11 cellular contexts compared by ENCODE assay signal in genomic region chr11:83054001-83054400, GRCh38. TPM values are rescaled to one million over a fixed set of nuclear protein-coding genes. Genes with fewer than 3 reads are reported as not detected.
DNase-seq lines count a peak whose midpoint lies in the region; ATAC-seq and TF ChIP-seq lines count a peak whose summit lies in the region.
"Had no signal": no experiment of that assay in that cellular context is flagged by ENCODE, and none has a peak within 500 bp of the region (broad histone marks: within the 10 kb centered on the region; RNA-seq: fewer than 3 reads in every experiment).

No MANE protein-coding gene starts in this region.

- H3K9me3 ChIP-seq in psoas muscle (no peaks in the 10 kb centered on the region), upper lobe of left lung (no peaks in the 10 kb centered on the region), heart left ventricle (peaks cover 0 to 8% (median 0%) of the 10 kb centered on the region in 12 donors)

- TF ChIP-seq EP300 in upper lobe of left lung (IDR thresholded peaks at IDR 0.05), result no peak

- no peaks in the 10 kb centered on the region for H3K9me3 Mint-ChIP-seq in progenitor cell of endocrine pancreas (ENCODE audit: low read depth)

- no peaks in the 10 kb centered on the region for H3K36me3 Mint-ChIP-seq in progenitor cell of endocrine pancreas (ENCODE audit: insufficient read depth)

- no peak overlapping the region for H3K4me3 ChIP-seq in psoas muscle
- H3K4me3 ChIP-seq in upper lobe of left lung, result no peak overlapping the region
- H3K4me3 ChIP-seq in heart left ventricle, result no peak overlapping the region

- TF ChIP-seq POLR2A in upper lobe of left lung (IDR thresholded peaks at IDR 0.05) (no peak), heart left ventricle (IDR thresholded peaks at IDR 0.05) (no peak)

- DNase-seq in NCI-H510A treated with DMSO at 0.1 percent for 48 hours (lab: John Stamatoyannopoulos, UW) (peak; percentile 70), NCI-H510A (lab: John Stamatoyannopoulos, UW) (no peak), NAMALWA (ENCODE audit: low spot score) (peak; percentile 63), psoas muscle (no peak), upper lobe of left lung (no peak), heart left ventricle (no peak), progenitor cell of endocrine pancreas (ENCODE audit: low spot score, unreplicated experiment) (no peak)
- DNase-seq: activated CD4-positive, alpha-beta T cell treated with anti-CD3 and anti-CD28 coated beads for 1 hour; NCI-H187 treated with DMSO at 0.1 percent for 48 hours; stimulated activated CD4-positive, alpha-beta T cell treated with anti-CD3 and anti-CD28 coated beads, Interleukin-12 subunit alpha, Interleukin-12 subunit beta, amount 100 ng/mL, for 4 hours had no signal

- H3K36me3 ChIP-seq in psoas muscle (ENCODE audit: insufficient read depth in 1 of 2, low read depth in 1 of 2), result no peaks in the 10 kb centered on the region
- H3K36me3 ChIP-seq in upper lobe of left lung, result no peaks in the 10 kb centered on the region
- H3K36me3 ChIP-seq in heart left ventricle, result no peaks in the 10 kb centered on the region

- peak overlapping the region; percentile 78 for H3K27ac ChIP-seq in psoas muscle
- peak overlapping the region in 1 of 4 donors; percentile 82 for H3K27ac ChIP-seq in upper lobe of left lung
- peak overlapping the region in 2 of 12 donors; percentile 77 to 84 for H3K27ac ChIP-seq in heart left ventricle

- peaks cover 69% of the 10 kb centered on the region for H3K4me1 ChIP-seq in psoas muscle
- peaks cover 20 to 31% (median 26%) of the 10 kb centered on the region in 4 donors for H3K4me1 ChIP-seq in upper lobe of left lung
- peaks cover 13 to 64% (median 44%) of the 10 kb centered on the region in 12 donors for H3K4me1 ChIP-seq in heart left ventricle

- H3K27me3 Mint-ChIP-seq in progenitor cell of endocrine pancreas, result no peaks in the 10 kb centered on the region

- H3K27me3 ChIP-seq in psoas muscle (ENCODE audit: insufficient read depth in 3 of 3, low read length in 2 of 3) (no peaks in the 10 kb centered on the region), upper lobe of left lung (no peaks in the 10 kb centered on the region), heart left ventricle (no peaks in the 10 kb centered on the region)

- no peak overlapping the region for H3K4me3 Mint-ChIP-seq in progenitor cell of endocrine pancreas (ENCODE audit: low read depth)

- H3K27ac Mint-ChIP-seq in progenitor cell of endocrine pancreas, result no peak overlapping the region

- 69 to 84% (median 75%) methylated on average over 2 of the region's 2 CpGs for WGBS in psoas muscle, 3 donors
- WGBS in upper lobe of left lung, 2 donors, result 67 to 83% methylated on average over 2 of the region's 2 CpGs
- 78 to 89% (median 79%) methylated on average over 2 of the region's 2 CpGs for WGBS in heart left ventricle, 4 donors

- H3K4me1 Mint-ChIP-seq in progenitor cell of endocrine pancreas (ENCODE audit: low read depth), result peaks cover 2% of the 10 kb centered on the region

- peak; percentile 57 for ATAC-seq in HG02763 (IDR thresholded peaks at IDR 0.05; ENCODE audit: unreplicated experiment)
- ATAC-seq in psoas muscle, result no peak
- no peak for ATAC-seq in upper lobe of left lung (ENCODE audit: low FRiP score in 2 of 2)
- ATAC-seq in heart left ventricle, result no peak

- intact Hi-C loops in psoas muscle (cut with DNase I) (loop anchor here in 1 of 2 donors (2.0 kb wide), 1 partner anchor 15 kb away; no protein-coding TSS in a partner anchor), heart left ventricle (cut with DNase I) (loop anchor here in 2 of 10 donors (5.0 to 10.0 kb wide), 2 partner anchors 47 to 59 kb away; no protein-coding TSS in a partner anchor)

- no peak for TF ChIP-seq CTCF in psoas muscle (IDR thresholded peaks at IDR 0.05)
- TF ChIP-seq CTCF in upper lobe of left lung (IDR thresholded peaks at IDR 0.05), result no peak
- TF ChIP-seq CTCF in heart left ventricle (IDR thresholded peaks at IDR 0.05), result no peak
- no peak for TF ChIP-seq CTCF in progenitor cell of endocrine pancreas (IDR thresholded peaks at IDR 0.05; ENCODE audit: unreplicated experiment)

RNA-seq across cellular contexts. Expression of gene RAB30, which starts 17.7 kb away (rescaled TPM):
- 10 to 100 TPM; 15.2 to 89.7 (median 37.6) TPM for total RNA-seq in psoas muscle
- polyA plus RNA-seq in psoas muscle, result 10 to 100 TPM in 2 of 3 donors, 1 to 10 TPM in 1; 3.4 to 21.5 (median 13.7) TPM
- 10 to 100 TPM in 3 of 6 donors, 1 to 10 TPM in 3; 2.7 to 19.3 (median 9.6) TPM for total RNA-seq in upper lobe of left lung
- 10 to 100 TPM; 13.8 to 28.4 (median 23.4) TPM for total RNA-seq in heart left ventricle
- polyA plus RNA-seq in heart left ventricle, result 1 to 10 TPM; 4.4 to 6.8 TPM
- 13.5 and 13.9 TPM in 2 replicates for total RNA-seq in progenitor cell of endocrine pancreas

Comparison
In these comparisons a context has a peak if more than half of its experiments do, and no peak if none do; other contexts are left out.
1. DNase-seq: peak in NCI-H510A treated with DMSO at 0.1 percent for 48 hours (single experiment) and NAMALWA (single experiment); none in NCI-H510A (single experiment), psoas muscle (0 of 2), upper lobe of left lung (0 of 2), heart left ventricle (0 of 5) and progenitor cell of endocrine pancreas (single experiment).